In genomic region chr10:63264852-63265617, GRCh38 we compare ENCODE assay signal across 8 cellular contexts.
DNase-seq lines count a peak whose midpoint lies in the region; ATAC-seq and TF ChIP-seq lines count a peak whose summit lies in the region.

No MANE protein-coding gene starts in this region.

- no peaks in the 10 kb centered on the region for H3K9me3 ChIP-seq in esophagus (ENCODE audit: control insufficient read depth in 2 of 2, insufficient read depth in 1 of 2, low read depth in 1 of 2, low read length in 1 of 2)

- no peak for ATAC-seq in HG02571 (IDR thresholded peaks at IDR 0.05; ENCODE audit: unreplicated experiment)

- peak overlapping the region; percentile 96 to 100 (median 97) for H3K4me3 Mint-ChIP-seq in nephron

- H3K4me1 Mint-ChIP-seq in nephron = peaks cover 30% of the 10 kb centered on the region

- no peaks in the 10 kb centered on the region for H3K27me3 Mint-ChIP-seq in nephron (ENCODE audit: low read depth)

- H3K9me3 Mint-ChIP-seq in nephron = no peaks in the 10 kb centered on the region

- H3K4me3 ChIP-seq in esophagus (ENCODE audit: low read depth in 1 of 2, low read length in 2 of 2) = peak overlapping the region; percentile 27 to 68

- 0% methylated on average over 5 of the region's 5 CpGs for WGBS in esophagus, 2 donors

- H3K27me3 ChIP-seq in esophagus (ENCODE audit: control insufficient read depth in 1 of 2, insufficient read depth in 2 of 2, low read length in 2 of 2) = no peaks in the 10 kb centered on the region

- H3K27ac ChIP-seq in esophagus (ENCODE audit: low read depth in 2 of 2, low read length in 1 of 2) = peak overlapping the region; percentile 49 to 78

- no peaks in the 10 kb centered on the region for H3K4me1 ChIP-seq in esophagus (ENCODE audit: control insufficient read depth in 2 of 2, insufficient read depth in 2 of 2, low read length in 1 of 2)

- peaks cover 30% of the 10 kb centered on the region for H3K36me3 Mint-ChIP-seq in nephron (ENCODE audit: low read depth)

- no peaks in the 10 kb centered on the region for H3K36me3 ChIP-seq in esophagus (ENCODE audit: control insufficient read depth in 2 of 2, insufficient read depth in 2 of 2, low read length in 1 of 2)

- peak overlapping the region; percentile 91 to 97 (median 96) for H3K27ac Mint-ChIP-seq in nephron

- peak; percentile 25 for DNase-seq in NK-92 treated with Interleukin-12 subunit alpha and Interleukin-12 subunit beta, amount 100 ng/mL, for 24 hours (lab: John Stamatoyannopoulos, UW)
- no peak for DNase-seq in NK-92 (lab: John Stamatoyannopoulos, UW; ENCODE audit: unreplicated experiment)
- peak; percentile 63 for DNase-seq in MV-4-11 (lab: John Stamatoyannopoulos, UW)
- DNase-seq in activated CD4-positive, alpha-beta T cell treated with anti-CD3 and anti-CD28 coated beads for 48 hours = peak; percentile 44
- no peak for DNase-seq in NCI-H2081 treated with DMSO at 0.1 percent for 48 hours (lab: John Stamatoyannopoulos, UW)

- no peak for TF ChIP-seq CTCF in nephron (IDR thresholded peaks at IDR 0.05; ENCODE audit: unreplicated experiment in 3 of 3)

Comparison
In these comparisons a context has a peak if more than half of its experiments do, and no peak if none do; other contexts are left out.
1. DNase-seq: peak in NK-92 treated with Interleukin-12 subunit alpha and Interleukin-12 subunit beta, amount 100 ng/mL, for 24 hours (single experiment), MV-4-11 (single experiment) and activated CD4-positive, alpha-beta T cell treated with anti-CD3 and anti-CD28 coated beads for 48 hours (single experiment); none in NK-92 (single experiment) and NCI-H2081 treated with DMSO at 0.1 percent for 48 hours (single experiment).